In the genomic region with DNA sequence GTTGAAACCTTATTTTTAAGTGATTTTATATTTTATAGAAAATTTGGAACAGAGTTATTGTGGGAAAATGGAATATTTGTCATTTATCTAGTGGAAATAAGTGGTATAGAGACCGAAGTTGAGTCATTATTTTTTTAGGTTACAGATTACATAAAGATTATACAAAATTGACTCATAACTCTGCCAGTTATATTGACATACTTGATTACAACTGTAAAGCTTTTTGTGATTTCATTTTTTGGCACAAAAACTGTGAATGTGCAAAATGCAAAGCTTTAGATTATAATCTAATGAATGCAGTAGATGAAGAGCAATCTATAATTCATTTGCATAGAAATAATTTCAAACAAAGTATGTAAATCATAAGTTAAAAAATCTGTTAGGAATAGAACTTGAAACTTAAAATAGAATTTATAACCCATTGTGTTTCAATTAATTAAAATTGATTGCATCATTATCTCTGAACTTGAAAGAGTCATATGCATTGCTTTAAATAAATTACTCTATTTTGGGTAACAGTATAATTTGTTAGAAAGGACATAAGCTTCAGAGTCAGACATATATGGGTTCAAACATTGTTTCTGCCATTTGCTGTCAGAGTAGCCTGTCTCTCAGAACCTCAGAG, we compare ENCODE assay signal across 21 cellular contexts.
"Had no signal": no experiment of that assay in that cellular context is flagged by ENCODE, and none has a peak within 500 bp of the region (broad histone marks: within the 10 kb centered on the region; RNA-seq: fewer than 3 reads in every experiment).

No MANE protein-coding gene starts in this region.

- H3K9me3 Mint-ChIP-seq: activated naive CD4-positive, alpha-beta T cell treated with anti-CD3 and anti-CD28 coated beads, Interleukin-2, amount 10 ng/mL, durations not matched to agents 7 days and 5 days; activated naive CD8-positive, alpha-beta T cell treated with anti-CD3 and anti-CD28 coated beads for 36 hours had no signal

- ATAC-seq: activated T-helper 17 cell treated with anti-CD3 and anti-CD28 coated beads, Interleukin-2, amount 50 U/mL, for 72 hours; T-cell had no signal

- H2AFZ ChIP-seq: PC-9 had no signal

- H3K27me3 ChIP-seq: brain microvascular endothelial cell, MG63 had no signal

- DNase-seq: activated CD4-positive, alpha-beta memory T cell treated with anti-CD3 and anti-CD28 coated beads for 36 hours; activated CD4-positive, alpha-beta T cell treated with anti-CD3 and anti-CD28 coated beads, Interleukin-2, amount 10 ng/mL, durations not matched to agents 7 days and 5 days; activated CD4-positive, CD25-positive, alpha-beta regulatory T cell; activated gamma-delta T cell; activated naive CD4-positive, alpha-beta T cell treated with anti-CD3 and anti-CD28 coated beads, Interleukin-2, amount 10 ng/mL, durations not matched to agents 7 days and 5 days; activated naive CD8-positive, alpha-beta T cell treated with anti-CD3 and anti-CD28 coated beads for 36 hours; activated T-cell treated with anti-CD3 and anti-CD28 coated beads for 4 hours; activated T-cell treated with anti-CD3 and anti-CD28 coated beads, Interleukin-2, amount 50 U/mL, for 48 hours; caudate nucleus; MG63; NCI-H1105; NCI-H1436; NCI-H1694 treated with DMSO at 0.1 percent for 48 hours; NCI-H2029 treated with DMSO at 0.1 percent for 48 hours; NCI-H345; PC-9; SIG-M5; T-cell had no signal

- H3K27ac ChIP-seq: brain microvascular endothelial cell, PC-9, VCaP had no signal

- H3K4me1 Mint-ChIP-seq: activated CD4-positive, alpha-beta T cell treated with anti-CD3 and anti-CD28 coated beads, Interleukin-2, amount 10 ng/mL, durations not matched to agents 7 days and 5 days; activated naive CD4-positive, alpha-beta T cell treated with anti-CD3 and anti-CD28 coated beads, Interleukin-2, amount 10 ng/mL, durations not matched to agents 7 days and 5 days; activated naive CD8-positive, alpha-beta T cell treated with anti-CD3 and anti-CD28 coated beads for 36 hours; activated T-helper 17 cell treated with anti-CD3 and anti-CD28 coated beads, Interleukin-2, amount 50 U/mL, for 72 hours; T-cell had no signal

- H3K27ac Mint-ChIP-seq: activated CD4-positive, alpha-beta memory T cell treated with anti-CD3 and anti-CD28 coated beads for 36 hours; activated CD4-positive, alpha-beta T cell treated with anti-CD3 and anti-CD28 coated beads, Interleukin-2, amount 10 ng/mL, durations not matched to agents 7 days and 5 days; activated naive CD4-positive, alpha-beta T cell treated with anti-CD3 and anti-CD28 coated beads, Interleukin-2, amount 10 ng/mL, durations not matched to agents 7 days and 5 days; activated naive CD8-positive, alpha-beta T cell treated with anti-CD3 and anti-CD28 coated beads for 36 hours; activated T-helper 17 cell treated with anti-CD3 and anti-CD28 coated beads, Interleukin-2, amount 50 U/mL, for 72 hours; T-cell had no signal

- H3K4me3 Mint-ChIP-seq: activated CD4-positive, alpha-beta memory T cell treated with anti-CD3 and anti-CD28 coated beads for 36 hours; activated CD4-positive, alpha-beta T cell treated with anti-CD3 and anti-CD28 coated beads, Interleukin-2, amount 10 ng/mL, durations not matched to agents 7 days and 5 days; activated naive CD4-positive, alpha-beta T cell treated with anti-CD3 and anti-CD28 coated beads, Interleukin-2, amount 10 ng/mL, durations not matched to agents 7 days and 5 days; activated naive CD8-positive, alpha-beta T cell treated with anti-CD3 and anti-CD28 coated beads for 36 hours; activated T-helper 17 cell treated with anti-CD3 and anti-CD28 coated beads, Interleukin-2, amount 50 U/mL, for 72 hours; T-cell had no signal

- H3K36me3 Mint-ChIP-seq: activated naive CD4-positive, alpha-beta T cell treated with anti-CD3 and anti-CD28 coated beads, Interleukin-2, amount 10 ng/mL, durations not matched to agents 7 days and 5 days had no signal

- H3K4me3 ChIP-seq: MG63, PC-9 had no signal

- H3K4me2 ChIP-seq: PC-9 had no signal

- H3K27me3 Mint-ChIP-seq: activated CD4-positive, alpha-beta memory T cell treated with anti-CD3 and anti-CD28 coated beads for 36 hours; activated CD4-positive, alpha-beta T cell treated with anti-CD3 and anti-CD28 coated beads, Interleukin-2, amount 10 ng/mL, durations not matched to agents 7 days and 5 days; activated naive CD4-positive, alpha-beta T cell treated with anti-CD3 and anti-CD28 coated beads, Interleukin-2, amount 10 ng/mL, durations not matched to agents 7 days and 5 days; activated naive CD8-positive, alpha-beta T cell treated with anti-CD3 and anti-CD28 coated beads for 36 hours; activated T-helper 17 cell treated with anti-CD3 and anti-CD28 coated beads, Interleukin-2, amount 50 U/mL, for 72 hours; T-cell had no signal

- H3K9me3 ChIP-seq: MG63 had no signal

- H3K36me3 ChIP-seq: brain microvascular endothelial cell, MG63 had no signal
